ENCODE assay signal across 1 cellular context in the genomic region with DNA sequence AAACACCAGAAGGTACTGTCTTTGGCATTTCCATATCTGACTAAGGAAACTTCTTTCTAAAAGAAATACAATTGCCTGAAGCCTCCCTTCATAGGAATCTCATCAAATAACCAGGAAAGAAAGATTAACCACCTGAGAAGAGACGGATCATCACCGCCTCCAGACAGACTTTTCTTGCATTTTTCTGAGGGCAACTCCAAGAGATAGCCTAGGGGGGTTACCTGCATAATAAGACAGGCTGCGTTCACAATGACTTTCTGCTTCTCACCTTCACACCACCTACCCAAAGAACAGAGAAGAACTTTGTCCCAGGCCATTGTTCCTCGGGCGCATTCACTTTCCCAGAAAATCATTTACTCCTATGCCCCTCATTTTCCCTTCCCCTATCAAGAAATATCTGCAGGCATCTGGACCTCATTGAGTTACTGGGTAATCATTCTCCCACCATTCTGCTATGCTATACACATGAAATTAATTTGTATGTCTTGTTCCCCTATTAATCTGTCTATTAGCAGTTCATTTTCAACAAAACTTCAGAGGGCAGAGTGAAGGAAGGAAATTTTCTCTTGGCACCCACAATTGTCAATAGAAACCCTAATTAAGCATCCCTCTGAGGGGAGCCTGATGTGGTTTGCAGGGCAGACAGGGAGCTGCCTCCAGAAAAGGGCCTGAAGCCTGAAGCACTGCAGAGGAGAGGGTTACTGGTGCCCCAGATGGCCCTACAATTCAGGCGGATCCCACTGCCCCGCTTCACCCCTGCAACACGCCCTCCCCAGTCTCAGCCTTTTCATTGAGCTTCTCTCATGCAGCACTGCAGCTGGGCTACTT.
TF ChIP-seq lines count a peak whose summit lies in the region.

No MANE protein-coding gene starts in this region.

TF ChIP-seq in GM23338, 12 proteins besides CTCF, POLR2A, EP300 and RAD21 (continued from another document):
- TF ChIP-seq, protein P1, sequence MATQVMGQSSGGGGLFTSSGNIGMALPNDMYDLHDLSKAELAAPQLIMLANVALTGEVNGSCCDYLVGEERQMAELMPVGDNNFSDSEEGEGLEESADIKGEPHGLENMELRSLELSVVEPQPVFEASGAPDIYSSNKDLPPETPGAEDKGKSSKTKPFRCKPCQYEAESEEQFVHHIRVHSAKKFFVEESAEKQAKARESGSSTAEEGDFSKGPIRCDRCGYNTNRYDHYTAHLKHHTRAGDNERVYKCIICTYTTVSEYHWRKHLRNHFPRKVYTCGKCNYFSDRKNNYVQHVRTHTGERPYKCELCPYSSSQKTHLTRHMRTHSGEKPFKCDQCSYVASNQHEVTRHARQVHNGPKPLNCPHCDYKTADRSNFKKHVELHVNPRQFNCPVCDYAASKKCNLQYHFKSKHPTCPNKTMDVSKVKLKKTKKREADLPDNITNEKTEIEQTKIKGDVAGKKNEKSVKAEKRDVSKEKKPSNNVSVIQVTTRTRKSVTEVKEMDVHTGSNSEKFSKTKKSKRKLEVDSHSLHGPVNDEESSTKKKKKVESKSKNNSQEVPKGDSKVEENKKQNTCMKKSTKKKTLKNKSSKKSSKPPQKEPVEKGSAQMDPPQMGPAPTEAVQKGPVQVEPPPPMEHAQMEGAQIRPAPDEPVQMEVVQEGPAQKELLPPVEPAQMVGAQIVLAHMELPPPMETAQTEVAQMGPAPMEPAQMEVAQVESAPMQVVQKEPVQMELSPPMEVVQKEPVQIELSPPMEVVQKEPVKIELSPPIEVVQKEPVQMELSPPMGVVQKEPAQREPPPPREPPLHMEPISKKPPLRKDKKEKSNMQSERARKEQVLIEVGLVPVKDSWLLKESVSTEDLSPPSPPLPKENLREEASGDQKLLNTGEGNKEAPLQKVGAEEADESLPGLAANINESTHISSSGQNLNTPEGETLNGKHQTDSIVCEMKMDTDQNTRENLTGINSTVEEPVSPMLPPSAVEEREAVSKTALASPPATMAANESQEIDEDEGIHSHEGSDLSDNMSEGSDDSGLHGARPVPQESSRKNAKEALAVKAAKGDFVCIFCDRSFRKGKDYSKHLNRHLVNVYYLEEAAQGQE (IDR thresholded peaks at IDR 0.05; ENCODE audit: unreplicated experiment), result no peak
